In genomic region chr17:33049781-33050414, GRCh38 we compare ENCODE assay signal across 8 cellular contexts. TPM values are rescaled to one million over a fixed set of nuclear protein-coding genes. Genes with fewer than 3 reads are reported as not detected.
DNase-seq lines count a peak whose midpoint lies in the region; ATAC-seq, FAIRE-seq and TF ChIP-seq lines count a peak whose summit lies in the region.

No MANE protein-coding gene starts in this region.

- CTCF ChIA-PET in CD8-positive, alpha-beta memory T cell (lab: Charles Lee), result interaction anchor here (0.6 kb wide), 1 partner anchor 8 kb away, joined by 5 read pairs; no protein-coding TSS in a partner anchor
- CTCF ChIA-PET in HCT116 (lab: Charles Lee), result interaction anchor here (1.1 kb wide), 1 partner anchor 267 kb away, joined by 3 read pairs; no protein-coding TSS in a partner anchor

- H3K9ac ChIP-seq in HCT116 (ENCODE audit: low read length) (no peak overlapping the region), astrocyte (ENCODE audit: low read length) (no peak overlapping the region)

- no peaks in the 10 kb centered on the region for H3K27me3 ChIP-seq in CD8-positive, alpha-beta memory T cell (ENCODE audit: insufficient read depth, low read length, poor library complexity, severe bottlenecking)
- H3K27me3 ChIP-seq in HCT116 (ENCODE audit: insufficient read depth, low read length) (peaks cover 23% of the 10 kb centered on the region; the same call in 1 of the 2 replicates), astrocyte (ENCODE audit: insufficient read depth, low read length) (peaks cover 4% of the 10 kb centered on the region)

- H4K20me1 ChIP-seq in HCT116 (ENCODE audit: insufficient read depth) (no peaks in the 10 kb centered on the region), astrocyte (ENCODE audit: insufficient read depth, low read length) (no peaks in the 10 kb centered on the region)

- ATAC-seq in HCT116 (peak; percentile 87), HG02623 (IDR thresholded peaks at IDR 0.05; ENCODE audit: unreplicated experiment) (no peak), HG02885 (IDR thresholded peaks at IDR 0.05; ENCODE audit: poor library complexity, unreplicated experiment) (no peak)

- peak; percentile 30; the same call in 1 of the 2 replicates for TF ChIP-seq RAD21 in HCT116 (IDR thresholded peaks at IDR 0.05; ENCODE audit: low read depth)

- POLR2A ChIA-PET in CD8-positive, alpha-beta memory T cell (lab: Charles Lee), result no interaction called here
- POLR2A ChIA-PET in HCT116 (lab: Charles Lee), result no interaction called here

- no peak overlapping the region for H3K27ac Mint-ChIP-seq in CD8-positive, alpha-beta memory T cell
- H3K27ac Mint-ChIP-seq in astrocyte (ENCODE audit: unreplicated experiment), result no peak overlapping the region

- H3K4me1 Mint-ChIP-seq in CD8-positive, alpha-beta memory T cell, result no peaks in the 10 kb centered on the region
- no peaks in the 10 kb centered on the region for H3K4me1 Mint-ChIP-seq in astrocyte (ENCODE audit: low read depth, unreplicated experiment)

- no peaks in the 10 kb centered on the region for H3K4me1 ChIP-seq in CD8-positive, alpha-beta memory T cell (ENCODE audit: insufficient read depth, low read length)
- H3K4me1 ChIP-seq in HCT116 (ENCODE audit: control insufficient read depth in 1 of 2, insufficient read depth in 2 of 2, low read length in 2 of 2), result no peaks in the 10 kb centered on the region
- no peaks in the 10 kb centered on the region for H3K4me1 ChIP-seq in astrocyte (ENCODE audit: insufficient read depth, low read length)

- H3K27me3 Mint-ChIP-seq in CD8-positive, alpha-beta memory T cell, result peaks cover 9 to 37% of the 10 kb centered on the region in 2 donors
- peaks cover 34% of the 10 kb centered on the region for H3K27me3 Mint-ChIP-seq in astrocyte (ENCODE audit: low read depth, unreplicated experiment)

- no peak overlapping the region for H3K4me3 Mint-ChIP-seq in CD8-positive, alpha-beta memory T cell
- H3K4me3 Mint-ChIP-seq in astrocyte (ENCODE audit: unreplicated experiment), result no peak overlapping the region

- peak; percentile 21 to 96 (median 91); a peak in 4 of 6 replicates for TF ChIP-seq CTCF in HCT116 (IDR thresholded peaks at IDR 0.05 in 2 of 3, conservative IDR thresholded peaks at IDR 0.05 in 1 of 3; ENCODE audit: borderline replicate concordance in 1 of 3, insufficient read depth in 1 of 3, low read depth in 2 of 3, low read length in 2 of 3)
- peak; percentile 80 for TF ChIP-seq CTCF in astrocyte (IDR thresholded peaks at IDR 0.05; ENCODE audit: insufficient read depth, low read depth, low read length)

- no peak overlapping the region for H3K4me2 ChIP-seq in HCT116 (ENCODE audit: low read length)
- H3K4me2 ChIP-seq in astrocyte (ENCODE audit: low read length), result no peak overlapping the region

- no peak overlapping the region for H2AFZ ChIP-seq in HCT116 (ENCODE audit: low read depth, low read length, poor library complexity, severe bottlenecking)
- no peak overlapping the region for H2AFZ ChIP-seq in astrocyte (ENCODE audit: low read depth, low read length)

- no peak for TF ChIP-seq POLR2A in HCT116 (IDR thresholded peaks at IDR 0.05; ENCODE audit: borderline replicate concordance, extremely low read depth, insufficient read depth, insufficient read length)

- peak in 3 of 5 donors; percentile 3 to 50 (median 23) for DNase-seq in CD8-positive, alpha-beta memory T cell
- DNase-seq in HCT116 (ENCODE audit: low read depth, low spot score) (peak; percentile 31), RKO (ENCODE audit: low spot score) (peak; percentile 52), astrocyte (ENCODE audit: low read depth) (peak; percentile 8), islet precursor cell (peak; percentile 78)
- DNase-seq in stimulated activated CD8-positive, alpha-beta memory T cell treated with anti-CD3 and anti-CD28 coated beads, Interleukin-12 subunit alpha, Interleukin-12 subunit beta, amount 100 ng/mL, for 1 hour (ENCODE audit: low read depth), result peak; percentile 5

- no peaks in the 10 kb centered on the region for H3K36me3 ChIP-seq in CD8-positive, alpha-beta memory T cell (ENCODE audit: insufficient read depth, low read length)
- H3K36me3 ChIP-seq in HCT116 (ENCODE audit: control insufficient read depth in 1 of 2, insufficient read depth in 2 of 2, low read length in 2 of 2) (no peaks in the 10 kb centered on the region), astrocyte (ENCODE audit: insufficient read depth, low read length) (no peaks in the 10 kb centered on the region)

- H3K9me3 Mint-ChIP-seq in CD8-positive, alpha-beta memory T cell, result no peaks in the 10 kb centered on the region
- H3K9me3 Mint-ChIP-seq in astrocyte (ENCODE audit: unreplicated experiment), result peaks cover 4% of the 10 kb centered on the region

- intact Hi-C loops in HCT116 (cut with micrococcal nuclease), result loop anchor here (10.0 kb wide), 1 partner anchor 705 kb away; no protein-coding TSS in a partner anchor

- no peaks in the 10 kb centered on the region for H3K79me2 ChIP-seq in HCT116 (ENCODE audit: insufficient read depth, low read length)
- no peaks in the 10 kb centered on the region for H3K79me2 ChIP-seq in astrocyte (ENCODE audit: insufficient read depth, low read length)

- no peaks in the 10 kb centered on the region for H3K9me2 ChIP-seq in HCT116 (ENCODE audit: insufficient read depth)

- RAD21 ChIA-PET in HCT116 (lab: Charles Lee; ENCODE audit: low non-redundant PET in 1 of 2, low total read pairs in 2 of 2, uncharacterized antibody in 2 of 2, unreplicated experiment in 2 of 2), result no interaction called here

- no TSS peak for BruUV-seq in HCT116 (replicated peaks; lab: Mats Ljungman, UMichigan)

- FAIRE-seq in astrocyte (lab: Jason Lieb, UNC), result no peak

- no peaks in the 10 kb centered on the region for H3K9me3 ChIP-seq in CD8-positive, alpha-beta memory T cell (ENCODE audit: low read length)
- H3K9me3 ChIP-seq in HCT116 (ENCODE audit: control insufficient read depth in 1 of 2, insufficient read depth in 1 of 2, low read depth in 1 of 2, low read length in 2 of 2) (no peaks in the 10 kb centered on the region), astrocyte (ENCODE audit: insufficient read depth, low read depth, low read length) (no peaks in the 10 kb centered on the region)

- H3K36me3 Mint-ChIP-seq in CD8-positive, alpha-beta memory T cell, result no peaks in the 10 kb centered on the region
- no peaks in the 10 kb centered on the region for H3K36me3 Mint-ChIP-seq in astrocyte (ENCODE audit: low read depth, unreplicated experiment)

- H3K27ac ChIP-seq in CD8-positive, alpha-beta memory T cell (ENCODE audit: low read depth, low read length), result no peak overlapping the region
- H3K27ac ChIP-seq in HCT116 (ENCODE audit: low read depth, low read length) (no peak overlapping the region), astrocyte (ENCODE audit: low read depth, low read length) (no peak overlapping the region)

- H3K4me3 ChIP-seq in CD8-positive, alpha-beta memory T cell (ENCODE audit: low read length), result no peak overlapping the region
- H3K4me3 ChIP-seq in HCT116 (replicated peaks in 1 of 2; ENCODE audit: low read depth in 1 of 2, low read length in 2 of 2) (no peak overlapping the region), astrocyte (ENCODE audit: insufficient read depth, low read depth, low read length) (no peak overlapping the region)

TF ChIP-seq in HCT116, 20 proteins besides CTCF, POLR2A, EP300 and RAD21:
- TF ChIP-seq EGR1 (IDR thresholded peaks at IDR 0.05; ENCODE audit: low read depth), result no peak
- TF ChIP-seq SRF (IDR thresholded peaks at IDR 0.05; ENCODE audit: low read depth), result no peak
- no peak for TF ChIP-seq EZH2phosphoT487 (IDR thresholded peaks at IDR 0.05; ENCODE audit: borderline replicate concordance)
- no peak for TF ChIP-seq CBX3 (IDR thresholded peaks at IDR 0.05; ENCODE audit: low read depth)
- TF ChIP-seq SP1 (IDR thresholded peaks at IDR 0.05; ENCODE audit: low read depth), result no peak
- TF ChIP-seq MAX (IDR thresholded peaks at IDR 0.05), result no peak
- TF ChIP-seq FOSL1 (IDR thresholded peaks at IDR 0.05; ENCODE audit: low read depth), result no peak
- TF ChIP-seq ZFX (IDR thresholded peaks at IDR 0.05), result no peak
- TF ChIP-seq POLR2AphosphoS5 (IDR thresholded peaks at IDR 0.05; ENCODE audit: low read depth, low read length), result no peak
- no peak for TF ChIP-seq REST (IDR thresholded peaks at IDR 0.05; ENCODE audit: low read depth)
- no peak for TF ChIP-seq JUND (IDR thresholded peaks at IDR 0.05)
- no peak for TF ChIP-seq ZNF274 (IDR thresholded peaks at IDR 0.05; ENCODE audit: low read depth, low read length)
- no peak for TF ChIP-seq ELF1 (IDR thresholded peaks at IDR 0.05; ENCODE audit: borderline replicate concordance, low read depth)
- no peak for TF ChIP-seq SIN3A (IDR thresholded peaks at IDR 0.05; ENCODE audit: low read depth)

RNA-seq across cellular contexts. Expression of gene SPACA3, which starts 58.3 kb away (rescaled TPM):
- not detected for total RNA-seq in CD8-positive, alpha-beta memory T cell
- polyA plus RNA-seq in CD8-positive, alpha-beta memory T cell, result not detected
- total RNA-seq in HCT116 (2021; ENCODE audit: unreplicated experiment), result not detected
- polyA plus RNA-seq in HCT116 (2012), result not detected in 2 replicates
- total RNA-seq in astrocyte, result not detected in 2 replicates

Comparison
In these comparisons a context has a peak if more than half of its experiments do, and no peak if none do; other contexts are left out.
1. DNase-seq: peak in every context shown above with its lines; median percentile 78 in islet precursor cell; 52 in RKO; 31 in HCT116; 23 in CD8-positive, alpha-beta memory T cell; 8 in astrocyte; 5 in stimulated activated CD8-positive, alpha-beta memory T cell treated with anti-CD3 and anti-CD28 coated beads, Interleukin-12 subunit alpha, Interleukin-12 subunit beta, amount 100 ng/mL, for 1 hour.